In the genomic region with DNA sequence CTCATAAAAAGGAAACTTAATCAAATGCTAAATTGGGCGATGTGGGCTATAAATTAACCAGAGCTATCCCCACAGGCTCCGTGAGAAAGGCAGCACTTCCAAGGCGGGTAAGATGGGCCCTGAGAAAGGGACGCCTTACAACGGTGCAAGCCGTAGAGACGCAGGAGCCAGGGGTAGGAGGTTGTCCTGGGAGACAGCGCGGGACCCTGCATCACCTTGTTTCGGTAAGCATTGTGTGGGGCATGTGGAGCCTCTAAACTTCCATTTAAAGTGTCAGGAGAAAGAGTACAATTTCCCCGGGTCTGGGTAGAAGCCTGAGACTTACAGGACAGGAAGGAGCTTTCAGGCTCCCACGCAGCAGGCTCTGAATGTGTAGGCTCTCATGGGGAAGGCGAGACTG, we compare ENCODE assay signal across 8 cellular contexts.
DNase-seq lines count a peak whose midpoint lies in the region; ATAC-seq and TF ChIP-seq lines count a peak whose summit lies in the region.

No MANE protein-coding gene starts in this region.

- no peak for TF ChIP-seq CTCF in 22Rv1 (IDR thresholded peaks at IDR 0.05)

- H3K36me3 ChIP-seq in HUES48 (ENCODE audit: control insufficient read depth, insufficient read depth, low read length) = no peaks in the 10 kb centered on the region
- no peaks in the 10 kb centered on the region for H3K36me3 ChIP-seq in muscle layer of colon (ENCODE audit: insufficient read depth, low read length)

- H3K27me3 ChIP-seq in HUES48 (ENCODE audit: control insufficient read depth, insufficient read depth, low read length) (0 out of 2 replicates have a peak, but pooled peaks cover 4% of the 10 kb centered on the region), muscle layer of colon (ENCODE audit: control insufficient read depth in 1 of 2, insufficient read depth in 2 of 2, low read length in 2 of 2) (no peaks in the 10 kb centered on the region)

- peak overlapping the region; percentile 98 for H3K27ac ChIP-seq in 22Rv1
- H3K27ac ChIP-seq in HUES48 (ENCODE audit: low read depth, low read length) = peak overlapping the region; percentile 80
- H3K27ac ChIP-seq in caudate nucleus (ENCODE audit: low read depth, low read length) = peak overlapping the region; percentile 58
- H3K27ac ChIP-seq in muscle layer of colon (ENCODE audit: low read depth, low read length) = peak overlapping the region; percentile 77

- H3K9me3 ChIP-seq in HUES48 (ENCODE audit: control insufficient read depth, insufficient read depth, low read length) (no peaks in the 10 kb centered on the region), muscle layer of colon (ENCODE audit: low read length) (no peaks in the 10 kb centered on the region)

- ATAC-seq in HG02763 (IDR thresholded peaks at IDR 0.05; ENCODE audit: unreplicated experiment) = no peak

- H3K4me3 ChIP-seq in HUES48 (ENCODE audit: low read depth, low read length) = peak overlapping the region; percentile 86
- H3K4me3 ChIP-seq in muscle layer of colon (ENCODE audit: low read depth in 1 of 2, low read length in 2 of 2) = peak overlapping the region; percentile 68 to 70

- H3K9ac ChIP-seq in HUES48 (ENCODE audit: low read depth, low read length) (peak overlapping the region; percentile 2; the same call in 1 of the 2 replicates), muscle layer of colon (ENCODE audit: low read length) (peak overlapping the region; percentile 45)

- peaks cover 29% of the 10 kb centered on the region for H3K4me1 ChIP-seq in HUES48 (ENCODE audit: control insufficient read depth, insufficient read depth, low read length)
- H3K4me1 ChIP-seq in muscle layer of colon (ENCODE audit: insufficient read depth, low read length) = peaks cover 38% of the 10 kb centered on the region

- DNase-seq in caudate nucleus (lab: John Stamatoyannopoulos, UW) (no peak), NCI-H446 treated with DMSO at 0.1 percent for 48 hours (lab: John Stamatoyannopoulos, UW) (no peak), NCI-H1694 (lab: John Stamatoyannopoulos, UW) (no peak), CD1c-positive myeloid dendritic cell (ENCODE audit: extremely low spot score) (no peak)
